8 cellular contexts compared by ENCODE assay signal in the genomic region with DNA sequence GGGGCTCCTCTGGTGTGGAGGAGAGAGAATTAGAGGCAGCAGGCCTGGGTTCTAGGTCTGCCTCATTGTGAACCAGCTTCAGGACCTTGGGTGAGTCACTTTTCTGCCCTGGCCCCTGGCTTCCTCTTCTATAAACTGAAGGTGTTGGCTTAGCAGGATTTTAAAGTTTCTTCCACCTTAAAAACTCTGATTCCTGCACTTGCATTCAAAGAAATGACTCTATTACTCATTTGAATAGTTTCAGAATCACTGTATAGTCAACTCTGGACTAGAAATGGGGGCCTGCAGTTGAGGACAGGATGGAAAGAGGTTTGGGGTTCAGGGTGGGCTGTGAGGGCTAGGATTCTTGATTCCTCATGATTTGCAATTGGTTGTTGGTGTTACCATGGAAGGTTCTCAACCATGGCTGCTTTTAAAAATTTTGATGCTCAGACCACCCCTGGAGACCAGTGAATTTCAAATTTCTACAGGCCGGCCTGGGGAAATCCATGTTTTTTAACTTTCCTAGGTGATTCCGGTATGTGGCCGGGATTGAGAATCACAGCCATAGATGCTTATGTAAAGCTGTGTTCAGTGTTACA. TPM values are rescaled to one million over a fixed set of nuclear protein-coding genes. Genes with fewer than 3 reads are reported as not detected.
A peak's percentile ranks its signal among the peaks of the same experiment; 100 is the strongest.
DNase-seq lines count a peak whose midpoint lies in the region; ATAC-seq and TF ChIP-seq lines count a peak whose summit lies in the region.

No MANE protein-coding gene starts in this region.

- no peaks in the 10 kb centered on the region for H3K27me3 Mint-ChIP-seq in IgD-negative memory B cell

- CTCF ChIA-PET in mammary epithelial cell (lab: Charles Lee; ENCODE audit: low non-redundant PET): no interaction called here

- H3K9ac ChIP-seq in mammary epithelial cell (ENCODE audit: insufficient read depth, low read length) (no peak overlapping the region), adipocyte (ENCODE audit: low read length) (peak overlapping the region; percentile 8)

- intact Hi-C loops in breast epithelium (cut with DNase I; ENCODE audit: low total_unique reads): no loop called here
- intact Hi-C loops in mammary epithelial cell (cut with micrococcal nuclease): no loop called here

- no peak overlapping the region for H2AFZ ChIP-seq in mammary epithelial cell (ENCODE audit: low read depth, low read length)

- H3K79me2 ChIP-seq in mammary epithelial cell (ENCODE audit: insufficient read depth, low read length): peaks cover 94% of the 10 kb centered on the region

- H3K36me3 ChIP-seq in breast epithelium (no peaks in the 10 kb centered on the region), mammary epithelial cell (ENCODE audit: insufficient read depth, low read length) (no peaks in the 10 kb centered on the region), adipocyte (ENCODE audit: control insufficient read depth, insufficient read depth, low read length, severe bottlenecking) (no peaks in the 10 kb centered on the region), upper lobe of left lung (no peaks in the 10 kb centered on the region)

- no peak for TF ChIP-seq EP300 in upper lobe of left lung (IDR thresholded peaks at IDR 0.05)

- H3K27ac Mint-ChIP-seq in IgD-negative memory B cell: peak overlapping the region; percentile 93 to 98 (median 93)

- H3K9me3 ChIP-seq in breast epithelium: no peaks in the 10 kb centered on the region
- no peaks in the 10 kb centered on the region for H3K9me3 ChIP-seq in mammary epithelial cell (replicated peaks; ENCODE audit: insufficient read depth, low read length)
- no peaks in the 10 kb centered on the region for H3K9me3 ChIP-seq in adipocyte (ENCODE audit: control insufficient read depth, low read length)
- no peaks in the 10 kb centered on the region for H3K9me3 ChIP-seq in upper lobe of left lung

- H3K27ac ChIP-seq in breast epithelium: peak overlapping the region; percentile 0 to 4
- H3K27ac ChIP-seq in mammary epithelial cell (ENCODE audit: insufficient read depth, low read depth, low read length): no peak overlapping the region
- H3K27ac ChIP-seq in upper lobe of left lung: peak overlapping the region; percentile 11 to 33 (median 31)

- H3K4me1 ChIP-seq in breast epithelium: peaks cover 9 to 17% of the 10 kb centered on the region in 2 donors
- peaks cover 51% of the 10 kb centered on the region for H3K4me1 ChIP-seq in mammary epithelial cell (ENCODE audit: insufficient read depth, low read length)
- peaks cover 69% of the 10 kb centered on the region for H3K4me1 ChIP-seq in adipocyte (ENCODE audit: control insufficient read depth, insufficient read depth, low read length)
- H3K4me1 ChIP-seq in upper lobe of left lung: peaks cover 58 to 88% (median 77%) of the 10 kb centered on the region in 4 donors

- H3K36me3 Mint-ChIP-seq in IgD-negative memory B cell: peaks cover 6% of the 10 kb centered on the region

- H3K4me1 Mint-ChIP-seq in IgD-negative memory B cell: peaks cover 73 to 92% (median 79%) of the 10 kb centered on the region in 3 donors

- TF ChIP-seq POLR2A in breast epithelium (IDR thresholded peaks at IDR 0.05): no peak
- no peak for TF ChIP-seq POLR2A in upper lobe of left lung (IDR thresholded peaks at IDR 0.05)

- BruUV-seq in mammary epithelial cell (replicated peaks; lab: Mats Ljungman, UMichigan): no TSS peak

- H4K20me1 ChIP-seq in mammary epithelial cell (ENCODE audit: insufficient read depth, low read length): no peaks in the 10 kb centered on the region

- TF ChIP-seq CTCF in breast epithelium (IDR thresholded peaks at IDR 0.05): no peak
- no peak for TF ChIP-seq CTCF in mammary epithelial cell (conservative IDR thresholded peaks at IDR 0.05 in 1 of 2, IDR thresholded peaks at IDR 0.05 in 1 of 2; ENCODE audit: extremely low read depth in 1 of 2, insufficient read depth in 1 of 2, low read depth in 1 of 2, low read length in 2 of 2)
- TF ChIP-seq CTCF in upper lobe of left lung (IDR thresholded peaks at IDR 0.05): no peak

- 100% methylated on average over 3 of the region's 3 CpGs for WGBS in mammary epithelial cell (ENCODE audit: low coverage, missing lambda C conversion rate)
- WGBS in upper lobe of left lung, 2 donors: 79 to 91% methylated on average over 3 of the region's 3 CpGs

- no peak for DNase-seq in breast epithelium (ENCODE audit: low spot score in 2 of 2)
- DNase-seq in mammary epithelial cell: no peak
- no peak for DNase-seq in adipocyte (ENCODE audit: low read depth)
- no peak for DNase-seq in upper lobe of left lung
- DNase-seq in NCI-H345 (lab: John Stamatoyannopoulos, UW): no peak
- no peak for DNase-seq in SK-N-DZ (ENCODE audit: low spot score)
- no peak for DNase-seq in NCI-H1105 treated with DMSO at 0.1 percent for 48 hours (lab: John Stamatoyannopoulos, UW)

- dilution Hi-C loops in mammary epithelial cell (cut with HindIII; ENCODE audit: low sequenced_read_pairs): no loop called here

- peak overlapping the region; percentile 64 to 95 (median 92) for H3K4me3 Mint-ChIP-seq in IgD-negative memory B cell

- peaks cover 0 to 1% (median 0%) of the 10 kb centered on the region in 3 donors for H3K9me3 Mint-ChIP-seq in IgD-negative memory B cell

- no peak for ATAC-seq in upper lobe of left lung (ENCODE audit: low FRiP score in 2 of 2)

- in situ Hi-C loops in mammary epithelial cell (cut with MboI; ENCODE audit: low sequenced_read_pairs in 2 of 2): no loop called here

- H3K27me3 ChIP-seq in breast epithelium: no peaks in the 10 kb centered on the region
- H3K27me3 ChIP-seq in mammary epithelial cell (ENCODE audit: insufficient read depth, low read length): no peaks in the 10 kb centered on the region
- H3K27me3 ChIP-seq in adipocyte (replicated peaks; ENCODE audit: control insufficient read depth, insufficient read depth, low read length): no peaks in the 10 kb centered on the region
- H3K27me3 ChIP-seq in upper lobe of left lung: no peaks in the 10 kb centered on the region

- no peak overlapping the region for H3K4me3 ChIP-seq in breast epithelium
- no peak overlapping the region for H3K4me3 ChIP-seq in mammary epithelial cell (replicated peaks in 1 of 3; ENCODE audit: insufficient read depth in 1 of 3, low read depth in 2 of 3, low read length in 3 of 3)
- no peak overlapping the region for H3K4me3 ChIP-seq in adipocyte (ENCODE audit: low read length)
- H3K4me3 ChIP-seq in upper lobe of left lung: no peak overlapping the region

- H3K4me2 ChIP-seq in mammary epithelial cell (ENCODE audit: insufficient read depth, low read depth, low read length): no peak overlapping the region

RNA-seq across cellular contexts. Expression of a gene that starts 19.9 kb away (rescaled TPM):
- total RNA-seq in breast epithelium (10 to 100 TPM; 22.5 to 44.6 (median 33.4) TPM), mammary epithelial cell (10 to 100 TPM in 1 of 2 donors, 1 to 10 TPM in 1; 8.7 to 41.0 TPM), upper lobe of left lung (10 to 100 TPM; 31.7 to 44.5 (median 36.3) TPM)
- polyA plus RNA-seq in mammary epithelial cell (29.2 TPM), IgD-negative memory B cell (32.4 TPM)
- 60.6 TPM for polyA minus RNA-seq in mammary epithelial cell
- 9.6 and 9.9 TPM in 2 replicates for polyA plus RNA-seq in SK-N-DZ (2014; cell fraction: cytosol; rRNA removed)
- 9.2 and 14.6 TPM in 2 replicates for polyA plus RNA-seq in SK-N-DZ (2014; cell fraction: nucleus; rRNA removed)
